In the genomic region with DNA sequence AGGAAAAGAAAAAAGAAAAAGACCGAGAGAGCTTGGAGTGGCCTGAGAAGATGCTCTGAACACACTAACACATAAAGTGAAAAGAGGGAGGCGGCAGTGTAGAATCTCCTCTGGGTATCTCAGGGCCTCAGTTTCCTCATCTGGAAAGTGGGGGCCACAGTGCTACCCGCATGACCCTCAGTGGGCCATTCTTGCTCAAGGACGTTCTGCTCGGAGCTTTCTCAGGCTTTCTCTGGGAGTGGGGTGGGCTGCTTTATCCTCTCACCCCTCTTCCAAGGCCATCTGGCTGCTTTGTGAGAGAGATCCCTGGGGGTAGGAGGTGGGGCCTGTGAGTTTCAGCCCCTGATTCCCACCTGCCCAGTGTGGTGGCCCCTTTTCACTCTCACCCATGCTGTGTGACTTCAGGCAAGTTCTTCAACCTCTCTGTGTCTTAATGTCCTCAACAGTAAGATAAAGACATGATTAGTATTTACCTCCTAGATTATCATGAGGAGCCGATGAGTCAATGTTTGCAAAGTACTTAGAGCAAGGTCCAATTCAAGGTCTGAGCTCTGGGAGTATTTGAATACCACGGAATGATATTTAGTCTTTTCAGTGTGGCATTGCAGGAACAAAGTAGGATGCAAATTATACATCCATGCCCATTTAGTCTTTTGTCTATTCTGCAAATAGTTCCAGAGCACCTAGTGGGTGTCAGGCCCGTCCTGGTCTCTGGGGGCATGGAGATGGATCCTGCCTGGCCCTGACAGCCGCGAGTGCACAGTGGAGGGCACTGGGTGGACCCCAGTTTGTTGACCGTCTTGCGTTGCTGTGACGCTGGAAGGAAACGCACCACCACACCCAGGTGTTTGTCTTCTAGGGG, we compare ENCODE assay signal across 12 cellular contexts. TPM values are rescaled to one million over a fixed set of nuclear protein-coding genes. Genes with fewer than 3 reads are reported as not detected.
A peak's percentile ranks its signal among the peaks of the same experiment; 100 is the strongest.
DNase-seq lines count a peak whose midpoint lies in the region; ATAC-seq and TF ChIP-seq lines count a peak whose summit lies in the region.
"Had no signal": no experiment of that assay in that cellular context is flagged by ENCODE, and none has a peak within 500 bp of the region (broad histone marks: within the 10 kb centered on the region; RNA-seq: fewer than 3 reads in every experiment).

No MANE protein-coding gene starts in this region.

- TF ChIP-seq POLR2A in body of pancreas (IDR thresholded peaks at IDR 0.05), result no peak

- WGBS in body of pancreas, 2 donors, result 64 to 65% methylated on average over 14 of the region's 14 CpGs

- in situ Hi-C loops in Caki2 (cut with HindIII; ENCODE audit: low pct_unique_long_range_greater_than_20kb, low sequenced_read_pairs), result no loop called here

- no peaks in the 10 kb centered on the region for H3K9me3 ChIP-seq in body of pancreas
- no peaks in the 10 kb centered on the region for H3K9me3 ChIP-seq in mucosa of rectum (ENCODE audit: control insufficient read depth in 2 of 2, low read length in 2 of 2)
- H3K9me3 ChIP-seq: thyroid gland had no signal

- H3K4me3 ChIP-seq in body of pancreas (no peak overlapping the region), mucosa of rectum (ENCODE audit: low read length in 2 of 2) (no peak overlapping the region)
- H3K4me3 ChIP-seq: thyroid gland had no signal

- H3K9ac ChIP-seq in mucosa of rectum (ENCODE audit: low read depth in 1 of 2, low read length in 2 of 2), result no peak overlapping the region

- no peak for TF ChIP-seq CTCF in body of pancreas (IDR thresholded peaks at IDR 0.05)

- H3K27me3 ChIP-seq in body of pancreas (no peaks in the 10 kb centered on the region), mucosa of rectum (ENCODE audit: control insufficient read depth in 2 of 2, insufficient read depth in 2 of 2, low read length in 2 of 2) (no peaks in the 10 kb centered on the region)
- H3K27me3 ChIP-seq: thyroid gland had no signal

- peak; percentile 63 for ATAC-seq in body of pancreas
- ATAC-seq in stimulated activated naive CD8-positive, alpha-beta T cell treated with anti-CD3 and anti-CD28 coated beads, Interleukin-15, amount 100 ng/mL, for 72 hours, result no peak
- ATAC-seq in GM21737 (IDR thresholded peaks at IDR 0.05; ENCODE audit: unreplicated experiment), result no peak

- H3K27ac ChIP-seq in body of pancreas, result no peak overlapping the region
- peak overlapping the region; percentile 46 to 83 for H3K27ac ChIP-seq in mucosa of rectum (ENCODE audit: low read depth in 2 of 2, low read length in 2 of 2)
- H3K27ac ChIP-seq: thyroid gland had no signal

- H3K4me1 ChIP-seq in body of pancreas, result peaks cover 36% of the 10 kb centered on the region
- peaks cover 12 to 18% of the 10 kb centered on the region in 2 donors for H3K4me1 ChIP-seq in mucosa of rectum (ENCODE audit: control insufficient read depth in 2 of 2, insufficient read depth in 2 of 2, low read length in 2 of 2)

- H3K27ac Mint-ChIP-seq in stimulated activated naive CD8-positive, alpha-beta T cell treated with anti-CD3 and anti-CD28 coated beads, Interleukin-15, amount 100 ng/mL, for 72 hours, result no peak overlapping the region

- no peak overlapping the region for H3K4me3 Mint-ChIP-seq in stimulated activated naive CD8-positive, alpha-beta T cell treated with anti-CD3 and anti-CD28 coated beads, Interleukin-15, amount 100 ng/mL, for 72 hours

- H3K36me3 ChIP-seq in body of pancreas (replicated peaks in 1 of 2; ENCODE audit: insufficient read depth in 1 of 2, low read depth in 2 of 2) (no peaks in the 10 kb centered on the region), mucosa of rectum (ENCODE audit: control insufficient read depth in 2 of 2, insufficient read depth in 2 of 2, low read length in 2 of 2) (peaks cover 14 to 24% of the 10 kb centered on the region in 2 donors)
- H3K36me3 ChIP-seq: thyroid gland had no signal

- H3K9me3 Mint-ChIP-seq in stimulated activated naive CD8-positive, alpha-beta T cell treated with anti-CD3 and anti-CD28 coated beads, Interleukin-15, amount 100 ng/mL, for 72 hours, result no peaks in the 10 kb centered on the region

- DNase-seq in Caki2 (ENCODE audit: low read depth) (peak; percentile 59), NCI-H146 treated with DMSO at 0.1 percent for 48 hours (lab: John Stamatoyannopoulos, UW; ENCODE audit: unreplicated experiment) (peak; percentile 34), body of pancreas (peak in 1 of 4 donors; percentile 8), HUDEP-2 (lab: John Stamatoyannopoulos, UW; ENCODE audit: unreplicated experiment in 76 of 76) (no peak), NOMO-1 treated with dmso at 0.1 percent for 144 hours (lab: John Stamatoyannopoulos, UW; ENCODE audit: unreplicated experiment) (no peak)
- no peak for DNase-seq in stimulated activated naive CD8-positive, alpha-beta T cell treated with anti-CD3 and anti-CD28 coated beads, Interleukin-15, amount 100 ng/mL, for 72 hours
- DNase-seq: activated CD8-positive, alpha-beta memory T cell treated with anti-CD3 and anti-CD28 coated beads, Interleukin-2, amount 50 U/mL, for 4 hours; DND-41; NCI-H1694; thyroid gland had no signal

- peaks cover 48% of the 10 kb centered on the region for H3K4me1 Mint-ChIP-seq in stimulated activated naive CD8-positive, alpha-beta T cell treated with anti-CD3 and anti-CD28 coated beads, Interleukin-15, amount 100 ng/mL, for 72 hours

- intact Hi-C loops in body of pancreas (cut with DNase I), result loop anchor here (5.0 kb wide), 1 partner anchor 33 kb away; the partner anchor contains the start of gene SRC

- peaks cover 7% of the 10 kb centered on the region for H3K27me3 Mint-ChIP-seq in stimulated activated naive CD8-positive, alpha-beta T cell treated with anti-CD3 and anti-CD28 coated beads, Interleukin-15, amount 100 ng/mL, for 72 hours

RNA-seq across cellular contexts. Expression of gene SRC, which starts 34.3 kb away (rescaled TPM):
- total RNA-seq in Caki2 (2014; rRNA removed; shearing (Covaris generic); ENCODE audit: low replicate concordance), result 124 and 153 TPM in 2 replicates
- 10 to 100 TPM; 25.9 to 35.3 TPM for total RNA-seq in body of pancreas

Comparison
In these comparisons a context has a peak if more than half of its experiments do, and no peak if none do; other contexts are left out.
1. DNase-seq: peak in Caki2 (single experiment) and NCI-H146 treated with DMSO at 0.1 percent for 48 hours (single experiment); none in HUDEP-2 (0 of 76), stimulated activated naive CD8-positive, alpha-beta T cell treated with anti-CD3 and anti-CD28 coated beads, Interleukin-15, amount 100 ng/mL, for 72 hours (0 of 2) and NOMO-1 treated with dmso at 0.1 percent for 144 hours (single experiment).
2. H3K27ac ChIP-seq: peak in mucosa of rectum (2 of 2); none in body of pancreas (0 of 4).